In genomic region chrX:773292-774025, GRCh38 we compare ENCODE assay signal across 14 cellular contexts.
DNase-seq lines count a peak whose midpoint lies in the region; ATAC-seq and TF ChIP-seq lines count a peak whose summit lies in the region.
"Had no signal": no experiment of that assay in that cellular context is flagged by ENCODE, and none has a peak within 500 bp of the region (broad histone marks: within the 10 kb centered on the region; RNA-seq: fewer than 3 reads in every experiment).

No MANE protein-coding gene starts in this region.

- WGBS in neuronal stem cell (ENCODE audit: extremely low coverage in 2 of 2, insufficient read length in 2 of 2, insufficient replicate concordance in 1 of 2), 2 donors = no CpG with 5 or more reads among the region's 9 CpGs

- H3K4ac ChIP-seq in neuronal stem cell (ENCODE audit: low read length) = no peak overlapping the region

- no peak overlapping the region for H3K27ac ChIP-seq in coronary artery
- H3K27ac ChIP-seq in neuronal stem cell (replicated peaks; ENCODE audit: low read length) = no peak overlapping the region
- H3K27ac ChIP-seq in upper lobe of right lung = no peak overlapping the region
- H3K27ac ChIP-seq: A549, BLaER1 had no signal

- peak overlapping the region; percentile 57 for H3K14ac ChIP-seq in neuronal stem cell (ENCODE audit: low read length)

- no peak overlapping the region for H2AFZ ChIP-seq in neuronal stem cell (ENCODE audit: low read length)

- H3K27ac Mint-ChIP-seq in WTC11 = no peak overlapping the region
- no peak overlapping the region for H3K27ac Mint-ChIP-seq in T-helper 2 cell treated with Interferon-gamma antibody and Interleukin-4, amounts not matched to agents 5 μg/mL and 100 μg/mL, for 36 hours
- H3K27ac Mint-ChIP-seq: CD8-positive, alpha-beta memory T cell had no signal

- no peak overlapping the region for H2BK15ac ChIP-seq in neuronal stem cell (ENCODE audit: low read length)

- no peaks in the 10 kb centered on the region; the same call in none of the 2 replicates for H3K27me3 Mint-ChIP-seq in WTC11 (ENCODE audit: low read depth)
- no peaks in the 10 kb centered on the region for H3K27me3 Mint-ChIP-seq in T-helper 2 cell treated with Interferon-gamma antibody and Interleukin-4, amounts not matched to agents 5 μg/mL and 100 μg/mL, for 36 hours (ENCODE audit: low read depth)

- peak overlapping the region; percentile 27 for H3K9ac ChIP-seq in neuronal stem cell (ENCODE audit: low read depth, low read length, poor library complexity)
- H3K9ac ChIP-seq: BLaER1 had no signal

- H3K4me1 Mint-ChIP-seq in WTC11 = peaks cover 23% of the 10 kb centered on the region
- no peaks in the 10 kb centered on the region for H3K4me1 Mint-ChIP-seq in T-helper 2 cell treated with Interferon-gamma antibody and Interleukin-4, amounts not matched to agents 5 μg/mL and 100 μg/mL, for 36 hours (ENCODE audit: low read depth)
- H3K4me1 Mint-ChIP-seq: CD8-positive, alpha-beta memory T cell had no signal

- H2BK12ac ChIP-seq in neuronal stem cell (ENCODE audit: low read length) = no peak overlapping the region

- no peak overlapping the region for H3K23ac ChIP-seq in neuronal stem cell (ENCODE audit: low read depth, low read length, poor library complexity)

- no peak overlapping the region for H4K91ac ChIP-seq in neuronal stem cell (ENCODE audit: low read depth, low read length, poor library complexity)

- H3K4me2 ChIP-seq in neuronal stem cell (ENCODE audit: insufficient read depth, low read length, poor library complexity, severe bottlenecking) = no peak overlapping the region
- H3K4me2 ChIP-seq: A549, BLaER1 had no signal

- CTCF ChIA-PET in WTC11 (lab: Charles Lee) = no interaction called here

- POLR2A ChIA-PET in WTC11 (lab: Charles Lee) = no interaction called here

- H3K18ac ChIP-seq in neuronal stem cell (ENCODE audit: low read length) = no peak overlapping the region

- H3K36me3 ChIP-seq in neuronal stem cell (replicated peaks in 1 of 2; ENCODE audit: control insufficient read depth in 2 of 2, insufficient read depth in 2 of 2, low read length in 2 of 2) = no peaks in the 10 kb centered on the region
- H3K36me3 ChIP-seq in upper lobe of right lung = no peaks in the 10 kb centered on the region
- H3K36me3 ChIP-seq: BLaER1 had no signal

- no peak for DNase-seq in WTC11 (ENCODE audit: low spot score)
- peak; percentile 21 for DNase-seq in coronary artery (ENCODE audit: low spot score)
- no peak for DNase-seq in neuronal stem cell (ENCODE audit: low spot score)
- peak; percentile 21 for DNase-seq in upper lobe of right lung
- DNase-seq in T-helper 2 cell treated with Interferon-gamma antibody and Interleukin-4, amounts not matched to agents 5 μg/mL and 100 μg/mL, for 36 hours (ENCODE audit: low spot score) = no peak
- DNase-seq in HuH-7 (ENCODE audit: low spot score) = no peak
- DNase-seq in DMS 273 (lab: John Stamatoyannopoulos, UW; ENCODE audit: unreplicated experiment) = no peak
- DNase-seq: CD8-positive, alpha-beta memory T cell; DMS 273 treated with DMSO at 0.1 percent for 48 hours; IMR-90 had no signal

- no peak overlapping the region for H4K8ac ChIP-seq in neuronal stem cell (ENCODE audit: low read depth, low read length)

- no peak for TF ChIP-seq CTCF in WTC11 (IDR thresholded peaks at IDR 0.05)
- no peak for TF ChIP-seq CTCF in coronary artery (IDR thresholded peaks at IDR 0.05)
- no peak for TF ChIP-seq CTCF in upper lobe of right lung (IDR thresholded peaks at IDR 0.05)

- intact Hi-C loops in upper lobe of right lung (cut with DNase I) = no loop called here

- H3K9me3 Mint-ChIP-seq in WTC11 = no peaks in the 10 kb centered on the region
- H3K9me3 Mint-ChIP-seq in T-helper 2 cell treated with Interferon-gamma antibody and Interleukin-4, amounts not matched to agents 5 μg/mL and 100 μg/mL, for 36 hours = peaks cover 20% of the 10 kb centered on the region

- no peak overlapping the region for H2BK120ac ChIP-seq in neuronal stem cell (ENCODE audit: low read depth, low read length)

- H2AK5ac ChIP-seq in neuronal stem cell (ENCODE audit: low read depth, low read length) = no peak overlapping the region

- H3K9me3 ChIP-seq in neuronal stem cell (replicated peaks in 1 of 2; ENCODE audit: control insufficient read depth in 2 of 2, insufficient read depth in 1 of 2, low read depth in 1 of 2, low read length in 2 of 2) (peaks cover 0 to under 1% of the 10 kb centered on the region in 2 donors), upper lobe of right lung (no peaks in the 10 kb centered on the region)
- H3K9me3 ChIP-seq: A549, BLaER1 had no signal

- H3K27me3 ChIP-seq in neuronal stem cell (ENCODE audit: control insufficient read depth in 3 of 3, insufficient read depth in 3 of 3, low read depth in 1 of 3, low read length in 3 of 3) = peaks cover 0 to 5% (median 0%) of the 10 kb centered on the region in 3 experiments
- no peaks in the 10 kb centered on the region for H3K27me3 ChIP-seq in upper lobe of right lung
- H3K27me3 ChIP-seq: BLaER1 had no signal

- no peak overlapping the region for H2BK5ac ChIP-seq in neuronal stem cell (ENCODE audit: low read length)

- no peak overlapping the region for H3K4me3 Mint-ChIP-seq in WTC11
- H3K4me3 Mint-ChIP-seq in T-helper 2 cell treated with Interferon-gamma antibody and Interleukin-4, amounts not matched to agents 5 μg/mL and 100 μg/mL, for 36 hours = no peak overlapping the region
- H3K4me3 Mint-ChIP-seq: CD8-positive, alpha-beta memory T cell had no signal

- no peaks in the 10 kb centered on the region for H3K79me1 ChIP-seq in neuronal stem cell (ENCODE audit: low read depth, low read length)

- peaks cover 0 to 3% of the 10 kb centered on the region in 2 donors for H3K4me1 ChIP-seq in neuronal stem cell (ENCODE audit: control insufficient read depth in 2 of 2, insufficient read depth in 1 of 2, low read depth in 1 of 2, low read length in 2 of 2)
- H3K4me1 ChIP-seq in upper lobe of right lung = no peaks in the 10 kb centered on the region

- no peaks in the 10 kb centered on the region for H3K36me3 Mint-ChIP-seq in WTC11
- H3K36me3 Mint-ChIP-seq in T-helper 2 cell treated with Interferon-gamma antibody and Interleukin-4, amounts not matched to agents 5 μg/mL and 100 μg/mL, for 36 hours (ENCODE audit: low read depth) = no peaks in the 10 kb centered on the region

- ATAC-seq in WTC11 (no peak), upper lobe of right lung (no peak)
- ATAC-seq: GM12878, HCT116 had no signal

- no peak overlapping the region for H3K4me3 ChIP-seq in coronary artery
- H3K4me3 ChIP-seq in neuronal stem cell (ENCODE audit: low read length in 2 of 2) = no peak overlapping the region
- H3K4me3 ChIP-seq in upper lobe of right lung = no peak overlapping the region
- H3K4me3 ChIP-seq: A549, BLaER1, GM12878 had no signal

TF ChIP-seq in WTC11, 78 proteins besides CTCF, POLR2A, EP300 and RAD21:
- no peak for TF ChIP-seq ZMAT4 (CRISPR knock-in tag; IDR thresholded peaks at IDR 0.05)
- TF ChIP-seq ZNF512 (CRISPR knock-in tag; IDR thresholded peaks at IDR 0.05; ENCODE audit: borderline replicate concordance) = peak; percentile 93; the same call in 1 of the 2 replicates

Comparison
In these comparisons a context has a peak if more than half of its experiments do, and no peak if none do; other contexts are left out.
1. DNase-seq: peak in coronary artery (single experiment) and upper lobe of right lung (single experiment); none in WTC11 (single experiment), neuronal stem cell (single experiment), T-helper 2 cell treated with Interferon-gamma antibody and Interleukin-4, amounts not matched to agents 5 μg/mL and 100 μg/mL, for 36 hours (single experiment), HuH-7 (single experiment) and DMS 273 (single experiment).